Comparison of ENCODE assay signal across 13 cellular contexts in genomic region chr2:144213797-144214196, GRCh38.
A peak's percentile ranks its signal among the peaks of the same experiment; 100 is the strongest.
DNase-seq lines count a peak whose midpoint lies in the region; ATAC-seq, FAIRE-seq and TF ChIP-seq lines count a peak whose summit lies in the region.
"Had no signal": no experiment of that assay in that cellular context is flagged by ENCODE, and none has a peak within 500 bp of the region (broad histone marks: within the 10 kb centered on the region; RNA-seq: fewer than 3 reads in every experiment).

No MANE protein-coding gene starts in this region.

- 93 to 99% (median 96%) methylated on average over 2 of the region's 2 CpGs for WGBS in adrenal gland, 4 donors
- 65 to 88% (median 74%) methylated on average over 2 of the region's 2 CpGs for WGBS in small intestine, 3 donors
- WGBS in ovary, 3 donors: 96 to 99% (median 97%) methylated on average over 2 of the region's 2 CpGs

- H3K9me3 ChIP-seq in CD8-positive, alpha-beta T cell (ENCODE audit: low read length): no peaks in the 10 kb centered on the region
- H3K9me3 ChIP-seq in Loucy (ENCODE audit: insufficient read depth, low read depth, low read length): no peaks in the 10 kb centered on the region
- no peaks in the 10 kb centered on the region for H3K9me3 ChIP-seq in adrenal gland (replicated peaks in 1 of 3)
- H3K9me3 ChIP-seq in small intestine (ENCODE audit: control insufficient read depth, low read depth): no peaks in the 10 kb centered on the region
- H3K9me3 ChIP-seq in ovary: no peaks in the 10 kb centered on the region

- no peaks in the 10 kb centered on the region for H3K36me3 ChIP-seq in CD8-positive, alpha-beta T cell (ENCODE audit: insufficient read depth, low read length)
- H3K36me3 ChIP-seq in Loucy (ENCODE audit: insufficient read depth, low read length) (no peaks in the 10 kb centered on the region), adrenal gland (replicated peaks in 1 of 2) (no peaks in the 10 kb centered on the region), small intestine (ENCODE audit: control insufficient read depth in 2 of 2, insufficient read depth in 2 of 2, low read length in 2 of 2) (no peaks in the 10 kb centered on the region), ovary (no peaks in the 10 kb centered on the region)

- H3K4me3 Mint-ChIP-seq in CD8-positive, alpha-beta T cell: peak overlapping the region; percentile 56

- no peak for DNase-seq in CD8-positive, alpha-beta T cell
- DNase-seq in adrenal gland: no peak
- no peak for DNase-seq in small intestine
- no peak for DNase-seq in ovary
- DNase-seq in NOMO-1 (lab: John Stamatoyannopoulos, UW; ENCODE audit: unreplicated experiment in 2 of 2): no peak
- DNase-seq: H7; head of caudate nucleus; naive thymus-derived CD8-positive, alpha-beta T cell had no signal

- H2AFZ ChIP-seq in Loucy (ENCODE audit: low read length): no peak overlapping the region

- H3K27ac Mint-ChIP-seq in CD8-positive, alpha-beta T cell: peak overlapping the region; percentile 21

- no peaks in the 10 kb centered on the region for H3K27me3 ChIP-seq in CD8-positive, alpha-beta T cell (ENCODE audit: insufficient read depth, low read length)
- H3K27me3 ChIP-seq in Loucy (ENCODE audit: insufficient read depth, low read length, poor library complexity, severe bottlenecking) (no peaks in the 10 kb centered on the region), adrenal gland (no peaks in the 10 kb centered on the region), small intestine (ENCODE audit: control insufficient read depth in 2 of 2, insufficient read depth in 2 of 2, low read length in 2 of 2) (no peaks in the 10 kb centered on the region), ovary (no peaks in the 10 kb centered on the region)

- no peak overlapping the region for H3K4me3 ChIP-seq in CD8-positive, alpha-beta T cell (ENCODE audit: low read depth, low read length)
- no peak overlapping the region for H3K4me3 ChIP-seq in Loucy (ENCODE audit: low read length, poor library complexity, severe bottlenecking)
- H3K4me3 ChIP-seq in adrenal gland: no peak overlapping the region
- H3K4me3 ChIP-seq in small intestine (ENCODE audit: low read depth in 1 of 2, low read length in 2 of 2): no peak overlapping the region
- H3K4me3 ChIP-seq in ovary: no peak overlapping the region

- H3K36me3 Mint-ChIP-seq in CD8-positive, alpha-beta T cell: peaks cover 12% of the 10 kb centered on the region

- H3K9ac ChIP-seq in Loucy (ENCODE audit: low read depth, low read length, poor library complexity, severe bottlenecking): no peak overlapping the region

- H3F3A ChIP-seq in Loucy (ENCODE audit: low read depth): no peaks in the 10 kb centered on the region

- no peaks in the 10 kb centered on the region for H3K27me3 Mint-ChIP-seq in CD8-positive, alpha-beta T cell (ENCODE audit: low read depth)
- H3K27me3 Mint-ChIP-seq: naive thymus-derived CD8-positive, alpha-beta T cell had no signal

- no peaks in the 10 kb centered on the region for H4K20me1 ChIP-seq in Loucy (ENCODE audit: insufficient read depth, low read length, poor library complexity, severe bottlenecking)

- POLR2A ChIA-PET in CD8-positive, alpha-beta T cell (lab: Charles Lee): no interaction called here

- peaks cover 29% of the 10 kb centered on the region for H3K4me1 Mint-ChIP-seq in CD8-positive, alpha-beta T cell (ENCODE audit: low read depth)

- no peak for TF ChIP-seq CTCF in CD8-positive, alpha-beta T cell (IDR thresholded peaks at IDR 0.05)
- TF ChIP-seq CTCF in Loucy (conservative IDR thresholded peaks at IDR 0.05; ENCODE audit: low read length) (no peak), adrenal gland (IDR thresholded peaks at IDR 0.05) (no peak), ovary (IDR thresholded peaks at IDR 0.05) (no peak)

- no peak for FAIRE-seq in small intestine (lab: Jason Lieb, UNC)
- FAIRE-seq: bronchial epithelial cell had no signal

- TF ChIP-seq EP300 in ovary (IDR thresholded peaks at IDR 0.05): no peak

- ATAC-seq in CD8-positive, alpha-beta T cell: no peak
- ATAC-seq in GM19025 (IDR thresholded peaks at IDR 0.05; ENCODE audit: low read depth, unreplicated experiment) (peak; percentile 85), HG02798 (IDR thresholded peaks at IDR 0.05; ENCODE audit: poor library complexity, unreplicated experiment) (peak; percentile 95)
- ATAC-seq: naive thymus-derived CD8-positive, alpha-beta T cell had no signal

- H3K4me2 ChIP-seq in Loucy (ENCODE audit: low read depth, low read length, poor library complexity, severe bottlenecking): peak overlapping the region; percentile 48

- intact Hi-C loops in CD8-positive, alpha-beta T cell (cut with DNase I, micrococcal nuclease): no loop called here
- intact Hi-C loops in adrenal gland (cut with DNase I): no loop called here
- intact Hi-C loops in ovary (cut with DNase I): no loop called here

- no peaks in the 10 kb centered on the region for H3K79me2 ChIP-seq in Loucy (ENCODE audit: insufficient read depth, low read length)

- no peaks in the 10 kb centered on the region for H3K9me2 ChIP-seq in Loucy (replicated peaks; ENCODE audit: low read depth, low read length)

- peaks cover 8% of the 10 kb centered on the region for H3K4me1 ChIP-seq in CD8-positive, alpha-beta T cell (ENCODE audit: insufficient read depth, low read length)
- H3K4me1 ChIP-seq in Loucy (ENCODE audit: insufficient read depth, low read length, poor library complexity, severe bottlenecking) (peaks cover 63% of the 10 kb centered on the region), adrenal gland (replicated peaks in 1 of 2) (no peaks in the 10 kb centered on the region), small intestine (ENCODE audit: control insufficient read depth in 2 of 2, insufficient read depth in 1 of 2, low read depth in 1 of 2, low read length in 1 of 2) (no peaks in the 10 kb centered on the region), ovary (ENCODE audit: insufficient read depth) (no peaks in the 10 kb centered on the region)

- H3K27ac ChIP-seq in CD8-positive, alpha-beta T cell (ENCODE audit: low read depth, low read length): no peak overlapping the region
- H3K27ac ChIP-seq in adrenal gland: no peak overlapping the region
- no peak overlapping the region for H3K27ac ChIP-seq in small intestine (ENCODE audit: low read depth in 1 of 2, low read length in 1 of 2)
- no peak overlapping the region for H3K27ac ChIP-seq in ovary
- H3K27ac ChIP-seq: C4-2B had no signal

- no peaks in the 10 kb centered on the region for H3K9me3 Mint-ChIP-seq in CD8-positive, alpha-beta T cell
- H3K9me3 Mint-ChIP-seq: naive thymus-derived CD8-positive, alpha-beta T cell had no signal

- CTCF ChIA-PET in CD8-positive, alpha-beta T cell (lab: Charles Lee): no interaction called here

- TF ChIP-seq POLR2A in adrenal gland (IDR thresholded peaks at IDR 0.05): no peak
- TF ChIP-seq POLR2A in ovary (IDR thresholded peaks at IDR 0.05): no peak
